ENCODE assay signal across 1 cellular context in genomic region chr1:26300586-26301275, GRCh38.
TF ChIP-seq lines count a peak whose summit lies in the region.

No MANE protein-coding gene starts in this region.

TF ChIP-seq in K562, 482 proteins besides CTCF, POLR2A, EP300 and RAD21:
- TF ChIP-seq BACH1 (tag; IDR thresholded peaks at IDR 0.05) (no peak), MEIS2 (IDR thresholded peaks at IDR 0.05; ENCODE audit: partially characterized antibody) (peak; percentile 16), BRD9 (IDR thresholded peaks at IDR 0.05; ENCODE audit: low read depth, partially characterized antibody) (no peak), NFIC (IDR thresholded peaks at IDR 0.05) (peak; percentile 45), RUNX1 (IDR thresholded peaks at IDR 0.05; ENCODE audit: low read depth) (no peak), HEY1 (CRISPR knock-in tag; IDR thresholded peaks at IDR 0.05; ENCODE audit: borderline replicate concordance) (no peak), ZC3H4 (CRISPR knock-in tag; IDR thresholded peaks at IDR 0.05; ENCODE audit: borderline replicate concordance) (0 out of 2 replicates have a peak, but pooled peaks have one; percentile 32), MEF2D (tag; conservative IDR thresholded peaks at IDR 0.05; ENCODE audit: low read depth) (no peak), HDAC6 (IDR thresholded peaks at IDR 0.05; ENCODE audit: low read depth, low read length) (no peak)
